Comparison of ENCODE assay signal across 34 cellular contexts in the genomic region with DNA sequence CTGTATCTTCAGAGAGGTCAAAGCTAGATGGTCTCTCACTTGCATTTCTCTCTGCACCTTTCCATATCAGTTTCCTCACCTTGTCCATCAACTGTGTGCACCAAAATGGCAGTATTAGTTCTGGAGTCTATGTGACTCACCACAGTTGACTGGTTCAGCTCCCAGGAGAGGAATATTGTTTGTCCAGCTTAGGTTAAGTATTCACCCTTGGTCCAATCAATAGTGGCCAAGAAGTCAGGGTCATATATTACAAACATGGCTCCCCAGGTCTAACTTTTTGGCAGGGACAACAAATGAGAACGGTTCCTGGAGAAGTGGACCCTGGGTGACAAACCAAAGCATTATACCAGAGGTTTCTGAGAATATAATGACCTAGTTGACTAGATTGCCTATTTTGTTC. TPM values are rescaled to one million over a fixed set of nuclear protein-coding genes. Genes with fewer than 3 reads are reported as not detected.
"Had no signal": no experiment of that assay in that cellular context is flagged by ENCODE, and none has a peak within 500 bp of the region (broad histone marks: within the 10 kb centered on the region; RNA-seq: fewer than 3 reads in every experiment).

No MANE protein-coding gene starts in this region.

- H3K9me3 ChIP-seq: adrenal gland, ascending aorta, body of pancreas, breast epithelium had no signal

- H3K4me1 ChIP-seq: breast epithelium had no signal

- H3K27ac ChIP-seq: adrenal gland, ascending aorta, body of pancreas, brain microvascular endothelial cell, breast epithelium, cardiac muscle cell had no signal

- H3K4me3 ChIP-seq: adrenal gland, ascending aorta, body of pancreas, breast epithelium, cardiac muscle cell had no signal

- DNase-seq: activated effector memory CD4-positive, alpha-beta T cell treated with anti-CD3 and anti-CD28 coated beads, Interleukin-2, amount 50 U/mL, for 16 hours; activated effector memory CD4-positive, alpha-beta T cell treated with Interleukin-2 at 50 U/mL for 16 hours; activated gamma-delta T cell; activated gamma-delta T cell treated with Interleukin-2 at 50 U/mL for 16 hours; activated naive CD4-positive, alpha-beta T cell; activated naive CD4-positive, alpha-beta T cell treated with anti-CD3 and anti-CD28 coated beads for 36 hours; activated naive CD4-positive, alpha-beta T cell treated with anti-CD3 and anti-CD28 coated beads, Interleukin-2, amount 10 ng/mL, durations not matched to agents 7 days and 5 days; activated naive CD4-positive, alpha-beta T cell treated with anti-CD3 and anti-CD28 coated beads, Interleukin-2, amount 50 U/mL, for 16 hours; activated naive CD4-positive, alpha-beta T cell treated with Interleukin-2 at 50 U/mL for 16 hours; activated naive CD8-positive, alpha-beta T cell treated with anti-CD3 and anti-CD28 coated beads for 36 hours; activated naive CD8-positive, alpha-beta T cell treated with anti-CD3 and anti-CD28 coated beads, Interleukin-2, amount 10 ng/mL, durations not matched to agents 7 days and 5 days; activated naive CD8-positive, alpha-beta T cell treated with anti-CD3 and anti-CD28 coated beads, Interleukin-2, amount 50 U/mL, for 24 hours; activated T-cell treated with anti-CD3 and anti-CD28 coated beads, Interleukin-2, amount 50 U/mL, for 1 hour; activated T-cell treated with anti-CD3 and anti-CD28 coated beads, Interleukin-2, amount 50 U/mL, for 24 hours; activated T-cell treated with anti-CD3 and anti-CD28 coated beads, Interleukin-2, amount 50 U/mL, for 4 hours; activated T-cell treated with anti-CD3 and anti-CD28 coated beads, Interleukin-2, amount 50 U/mL, for 48 hours; activated T-cell treated with anti-CD3 and anti-CD28 coated beads, Interleukin-2, amount 50 U/mL, for 72 hours; adrenal gland; amniotic stem cell; amygdala; anterior cingulate cortex; body of pancreas; brain microvascular endothelial cell; caudate nucleus; central memory CD4-positive, alpha-beta T cell; cerebellar nuclear complex had no signal

- H3K27me3 ChIP-seq: ascending aorta, body of pancreas, breast epithelium had no signal

- H3K36me3 ChIP-seq: adrenal gland, ascending aorta, brain microvascular endothelial cell, breast epithelium, cardiac muscle cell had no signal

- ATAC-seq: activated naive CD4-positive, alpha-beta T cell treated with anti-CD3 and anti-CD28 coated beads, Interleukin-2, amount 50 U/mL, for 72 hours; activated naive CD8-positive, alpha-beta T cell treated with anti-CD3 and anti-CD28 coated beads, Interleukin-2, amount 50 U/mL, for 24 hours; activated T-cell treated with anti-CD3 and anti-CD28 coated beads, Interleukin-2, amount 50 U/mL, for 4 hours; activated T-cell treated with anti-CD3 and anti-CD28 coated beads, Interleukin-2, amount 50 U/mL, for 72 hours; activated T-helper 17 cell treated with anti-CD3 and anti-CD28 coated beads, Interleukin-2, amount 50 U/mL, for 72 hours; body of pancreas had no signal

- FAIRE-seq: astrocyte, bronchial epithelial cell had no signal

RNA-seq across cellular contexts. Expression of a gene that starts 36.4 kb away (rescaled TPM):
- total RNA-seq: activated naive CD4-positive, alpha-beta T cell treated with anti-CD3 and anti-CD28 coated beads for 36 hours; activated naive CD8-positive, alpha-beta T cell treated with anti-CD3 and anti-CD28 coated beads, Interleukin-2, amount 10 ng/mL, durations not matched to agents 7 days and 5 days; activated T-cell treated with anti-CD3 and anti-CD28 coated beads, Interleukin-2, amount 50 U/mL, for 4 hours; activated T-helper 17 cell treated with anti-CD3 and anti-CD28 coated beads, Interleukin-2, amount 50 U/mL, for 72 hours; ascending aorta; breast epithelium; bronchial epithelial cell had no signal
- polyA plus RNA-seq: aorta had no signal

RNA-seq across cellular contexts. Expression of a gene that starts 59.1 kb away (rescaled TPM):
- total RNA-seq: ascending aorta had no signal
